In genomic region chr20:24783631-24784492, GRCh38 we compare ENCODE assay signal across 10 cellular contexts.
DNase-seq lines count a peak whose midpoint lies in the region; ATAC-seq lines count a peak whose summit lies in the region.
"Had no signal": no experiment of that assay in that cellular context is flagged by ENCODE, and none has a peak within 500 bp of the region (broad histone marks: within the 10 kb centered on the region; RNA-seq: fewer than 3 reads in every experiment).

No MANE protein-coding gene starts in this region.

- H3K4me3 Mint-ChIP-seq in activated T-cell treated with anti-CD3 and anti-CD28 coated beads, Interleukin-2, amount 50 U/mL, for 72 hours, result no peak overlapping the region
- H3K4me3 Mint-ChIP-seq in stimulated activated naive B cell treated with anti-CD40 and anti-IgM and Interleukin-4, amounts not matched to agents 10 μg/mL and 1 μg/mL and 100 μg/mL, for 72 hours, result no peak overlapping the region
- H3K4me3 Mint-ChIP-seq: B cell had no signal

- H3K27ac Mint-ChIP-seq in activated T-cell treated with anti-CD3 and anti-CD28 coated beads, Interleukin-2, amount 50 U/mL, for 72 hours, result no peak overlapping the region
- no peak overlapping the region for H3K27ac Mint-ChIP-seq in stimulated activated naive B cell treated with anti-CD40 and anti-IgM and Interleukin-4, amounts not matched to agents 10 μg/mL and 1 μg/mL and 100 μg/mL, for 72 hours
- H3K27ac Mint-ChIP-seq: B cell had no signal

- peak; percentile 14 to 19 for DNase-seq in activated T-cell treated with anti-CD3 and anti-CD28 coated beads, Interleukin-2, amount 50 U/mL, for 72 hours
- DNase-seq in activated T-cell treated with anti-CD3 and anti-CD28 coated beads, Interleukin-2, amount 50 U/mL, for 1 hour, result no peak
- peak; percentile 32 for DNase-seq in SW480 (ENCODE audit: low spot score)
- DNase-seq in stimulated activated naive B cell treated with anti-CD40 and anti-IgM and Interleukin-4, amounts not matched to agents 10 μg/mL and 1 μg/mL and 100 μg/mL, for 72 hours, result no peak
- DNase-seq in T1000 (lab: John Stamatoyannopoulos, UW), result no peak
- DNase-seq: colonic mucosa had no signal

- no peaks in the 10 kb centered on the region for H3K9me3 Mint-ChIP-seq in activated T-cell treated with anti-CD3 and anti-CD28 coated beads, Interleukin-2, amount 50 U/mL, for 72 hours
- no peaks in the 10 kb centered on the region for H3K9me3 Mint-ChIP-seq in stimulated activated naive B cell treated with anti-CD40 and anti-IgM and Interleukin-4, amounts not matched to agents 10 μg/mL and 1 μg/mL and 100 μg/mL, for 72 hours

- H3K36me3 Mint-ChIP-seq in activated T-cell treated with anti-CD3 and anti-CD28 coated beads, Interleukin-2, amount 50 U/mL, for 72 hours (ENCODE audit: insufficient read depth in 2 of 2), result no peaks in the 10 kb centered on the region
- H3K36me3 Mint-ChIP-seq in stimulated activated naive B cell treated with anti-CD40 and anti-IgM and Interleukin-4, amounts not matched to agents 10 μg/mL and 1 μg/mL and 100 μg/mL, for 72 hours, result no peaks in the 10 kb centered on the region

- H3K4me1 Mint-ChIP-seq in activated T-cell treated with anti-CD3 and anti-CD28 coated beads, Interleukin-2, amount 50 U/mL, for 72 hours (ENCODE audit: low read depth), result peaks cover 5% of the 10 kb centered on the region
- H3K4me1 Mint-ChIP-seq in stimulated activated naive B cell treated with anti-CD40 and anti-IgM and Interleukin-4, amounts not matched to agents 10 μg/mL and 1 μg/mL and 100 μg/mL, for 72 hours, result peaks cover 5 to 17% of the 10 kb centered on the region in 2 donors

- no peak for ATAC-seq in activated T-cell treated with anti-CD3 and anti-CD28 coated beads, Interleukin-2, amount 50 U/mL, for 72 hours (replicated peaks in 1 of 2)
- peak; percentile 63 for ATAC-seq in HG02642 (IDR thresholded peaks at IDR 0.05; ENCODE audit: poor library complexity, unreplicated experiment)
- ATAC-seq in stimulated activated naive B cell treated with anti-CD40 and anti-IgM and Interleukin-4, amounts not matched to agents 10 μg/mL and 1 μg/mL and 100 μg/mL, for 72 hours (replicated peaks), result peak; percentile 56 to 69
- ATAC-seq in HG03196 (IDR thresholded peaks at IDR 0.05; ENCODE audit: unreplicated experiment), result no peak
- no peak for ATAC-seq in HG03460 (IDR thresholded peaks at IDR 0.05; ENCODE audit: unreplicated experiment)

- H3K27me3 Mint-ChIP-seq in activated T-cell treated with anti-CD3 and anti-CD28 coated beads, Interleukin-2, amount 50 U/mL, for 72 hours (ENCODE audit: low read depth), result peaks cover 25% of the 10 kb centered on the region
- H3K27me3 Mint-ChIP-seq in stimulated activated naive B cell treated with anti-CD40 and anti-IgM and Interleukin-4, amounts not matched to agents 10 μg/mL and 1 μg/mL and 100 μg/mL, for 72 hours, result peaks cover 23 to 27% of the 10 kb centered on the region in 2 donors

Comparison
In these comparisons a context has a peak if more than half of its experiments do, and no peak if none do; other contexts are left out.
1. DNase-seq: peak in activated T-cell treated with anti-CD3 and anti-CD28 coated beads, Interleukin-2, amount 50 U/mL, for 72 hours (2 of 2) and SW480 (single experiment); none in activated T-cell treated with anti-CD3 and anti-CD28 coated beads, Interleukin-2, amount 50 U/mL, for 1 hour (single experiment), stimulated activated naive B cell treated with anti-CD40 and anti-IgM and Interleukin-4, amounts not matched to agents 10 μg/mL and 1 μg/mL and 100 μg/mL, for 72 hours (single experiment) and T1000 (single experiment).
2. ATAC-seq: peak in HG02642 (single experiment) and stimulated activated naive B cell treated with anti-CD40 and anti-IgM and Interleukin-4, amounts not matched to agents 10 μg/mL and 1 μg/mL and 100 μg/mL, for 72 hours (2 of 2); none in activated T-cell treated with anti-CD3 and anti-CD28 coated beads, Interleukin-2, amount 50 U/mL, for 72 hours (0 of 2), HG03196 (single experiment) and HG03460 (single experiment).